In genomic region chr11:17905477-17905876, GRCh38 we compare ENCODE assay signal across 14 cellular contexts.
DNase-seq lines count a peak whose midpoint lies in the region; ATAC-seq, FAIRE-seq and TF ChIP-seq lines count a peak whose summit lies in the region.
"Had no signal": no experiment of that assay in that cellular context is flagged by ENCODE, and none has a peak within 500 bp of the region (broad histone marks: within the 10 kb centered on the region; RNA-seq: fewer than 3 reads in every experiment).

No MANE protein-coding gene starts in this region.

- CTCF ChIA-PET in GM12878 (lab: Yijun Ruan, JAX) = interaction anchor here (0.8 to 1.8 kb wide), 4 partner anchors 11 to 174 kb away, joined by 3 to 12 read pairs (median 3); no protein-coding TSS in a partner anchor

- no peaks in the 10 kb centered on the region for H4K20me1 ChIP-seq in GM12878 (ENCODE audit: control insufficient read depth, insufficient read depth)

- no peak overlapping the region for H2AFZ ChIP-seq in GM12878 (ENCODE audit: control insufficient read depth, low read depth, low read length)

- POLR2A ChIA-PET in GM12878 (lab: Charles Lee) = no interaction called here

- H3K4me3 Mint-ChIP-seq in activated T-cell treated with anti-CD3 and anti-CD28 coated beads, Interleukin-2, amount 50 U/mL, for 72 hours = no peak overlapping the region
- H3K4me3 Mint-ChIP-seq: activated CD4-positive, alpha-beta T cell treated with anti-CD3 and anti-CD28 coated beads, Interleukin-2, amount 10 ng/mL, durations not matched to agents 24 days and 14 days; CD8-positive, alpha-beta memory T cell had no signal

- no peaks in the 10 kb centered on the region for H3K9me3 Mint-ChIP-seq in activated T-cell treated with anti-CD3 and anti-CD28 coated beads, Interleukin-2, amount 50 U/mL, for 72 hours
- H3K9me3 Mint-ChIP-seq: activated CD4-positive, alpha-beta T cell treated with anti-CD3 and anti-CD28 coated beads, Interleukin-2, amount 10 ng/mL, durations not matched to agents 24 days and 14 days; CD8-positive, alpha-beta memory T cell; naive B cell had no signal

- H3K79me2 ChIP-seq in GM12878 (ENCODE audit: control insufficient read depth, insufficient read depth, low read length) = no peaks in the 10 kb centered on the region

- no peak overlapping the region for H3K27ac ChIP-seq in GM12878 (ENCODE audit: control insufficient read depth, insufficient read depth)
- H3K27ac ChIP-seq: upper lobe of left lung had no signal

- H3K36me3 ChIP-seq in GM12878 (ENCODE audit: control insufficient read depth in 2 of 2, insufficient read depth in 2 of 2, low read length in 1 of 2) = no peaks in the 10 kb centered on the region; a peak in 1 of 4 replicates
- H3K36me3 ChIP-seq: upper lobe of left lung had no signal

- no peak for TF ChIP-seq EP300 in GM12878 (IDR thresholded peaks at IDR 0.05; ENCODE audit: borderline replicate concordance in 1 of 2, control insufficient read depth in 1 of 2, low read depth in 2 of 2, low read length in 2 of 2)

- ATAC-seq in GM18907 (IDR thresholded peaks at IDR 0.05; ENCODE audit: unreplicated experiment) (peak; percentile 90), GM21529 (IDR thresholded peaks at IDR 0.05; ENCODE audit: unreplicated experiment) (peak; percentile 90), HG03095 (IDR thresholded peaks at IDR 0.05; ENCODE audit: unreplicated experiment) (peak; percentile 81), GM12878 (peak; percentile 95)
- ATAC-seq in activated T-cell treated with anti-CD3 and anti-CD28 coated beads, Interleukin-2, amount 50 U/mL, for 72 hours (replicated peaks in 1 of 2) = no peak

- H3K36me3 Mint-ChIP-seq in activated T-cell treated with anti-CD3 and anti-CD28 coated beads, Interleukin-2, amount 50 U/mL, for 72 hours (ENCODE audit: insufficient read depth in 2 of 2) = no peaks in the 10 kb centered on the region

- H3K4me1 ChIP-seq in GM12878 (ENCODE audit: control insufficient read depth, insufficient read depth, low read length) = peaks cover 5% of the 10 kb centered on the region; the same call in 1 of the 2 replicates
- H3K4me1 ChIP-seq: upper lobe of left lung had no signal

- TF ChIP-seq POLR2A in GM12878 (IDR thresholded peaks at IDR 0.05; ENCODE audit: low read depth, low read length) = no peak

- TF ChIP-seq RAD21 in GM12878 (IDR thresholded peaks at IDR 0.05; ENCODE audit: insufficient read depth, low read depth, low read length) = no peak

- in situ Hi-C loops in GM12878 (cut with MboI) = no loop called here

- intact Hi-C loops in GM12878 (cut with micrococcal nuclease; ENCODE audit: unreplicated experiment) = no loop called here

- no TSS peak for BruUV-seq in GM12878 (replicated peaks; lab: Mats Ljungman, UMichigan)

- H3K27me3 ChIP-seq in GM12878 (replicated peaks in 1 of 2; ENCODE audit: control insufficient read depth in 2 of 2, insufficient read depth in 2 of 2, low read length in 1 of 2) = no peaks in the 10 kb centered on the region
- H3K27me3 ChIP-seq: upper lobe of left lung had no signal

- no peak overlapping the region for H3K27ac Mint-ChIP-seq in activated T-cell treated with anti-CD3 and anti-CD28 coated beads, Interleukin-2, amount 50 U/mL, for 72 hours
- H3K27ac Mint-ChIP-seq: activated CD4-positive, alpha-beta T cell treated with anti-CD3 and anti-CD28 coated beads, Interleukin-2, amount 10 ng/mL, durations not matched to agents 24 days and 14 days; naive B cell had no signal

- no peak for FAIRE-seq in GM12878 (lab: Jason Lieb, UNC)
- FAIRE-seq: kidney had no signal

- no peak for TF ChIP-seq CTCF in GM12878 (IDR thresholded peaks at IDR 0.05 in 2 of 3, conservative IDR thresholded peaks at IDR 0.05 in 1 of 3; ENCODE audit: control insufficient read depth in 2 of 3, extremely low read depth in 1 of 3, insufficient read depth in 1 of 3, low read depth in 3 of 3, low read length in 3 of 3)

- peak; percentile 13 for DNase-seq in GM12878 (ENCODE audit: low read depth, low spot score)
- DNase-seq in activated T-cell treated with anti-CD3 and anti-CD28 coated beads, Interleukin-2, amount 50 U/mL, for 72 hours = no peak
- no peak for DNase-seq in DMS 273 treated with DMSO at 0.1 percent for 48 hours (lab: John Stamatoyannopoulos, UW)
- DNase-seq in NCI-H1436 (lab: John Stamatoyannopoulos, UW) = no peak
- no peak for DNase-seq in H4 (ENCODE audit: low spot score)
- DNase-seq: activated CD4-positive, alpha-beta T cell treated with anti-CD3 and anti-CD28 coated beads, Interleukin-2, amount 10 ng/mL, durations not matched to agents 24 days and 14 days; CD8-positive, alpha-beta memory T cell; kidney; naive B cell; SW 1271; upper lobe of left lung had no signal

- no peaks in the 10 kb centered on the region for H3K9me3 ChIP-seq in GM12878 (replicated peaks; ENCODE audit: control insufficient read depth, insufficient read depth, low read length)
- H3K9me3 ChIP-seq: upper lobe of left lung had no signal

- SMC1A ChIA-PET in GM12878 (lab: Charles Lee; ENCODE audit: uncharacterized antibody, unreplicated experiment) = interaction anchor here (0.8 to 2.0 kb wide), 4 partner anchors 10 to 175 kb away, joined by 3 to 8 read pairs (median 4); no protein-coding TSS in a partner anchor

- no peaks in the 10 kb centered on the region for H3K4me1 Mint-ChIP-seq in activated T-cell treated with anti-CD3 and anti-CD28 coated beads, Interleukin-2, amount 50 U/mL, for 72 hours (ENCODE audit: low read depth)
- H3K4me1 Mint-ChIP-seq: activated CD4-positive, alpha-beta T cell treated with anti-CD3 and anti-CD28 coated beads, Interleukin-2, amount 10 ng/mL, durations not matched to agents 24 days and 14 days had no signal

- H3K4me2 ChIP-seq in GM12878 (ENCODE audit: control insufficient read depth, insufficient read depth) = no peak overlapping the region

- no peaks in the 10 kb centered on the region for H3K27me3 Mint-ChIP-seq in activated T-cell treated with anti-CD3 and anti-CD28 coated beads, Interleukin-2, amount 50 U/mL, for 72 hours (ENCODE audit: low read depth)
- H3K27me3 Mint-ChIP-seq: activated CD4-positive, alpha-beta T cell treated with anti-CD3 and anti-CD28 coated beads, Interleukin-2, amount 10 ng/mL, durations not matched to agents 24 days and 14 days; CD8-positive, alpha-beta memory T cell; naive B cell had no signal

- H3K9ac ChIP-seq in GM12878 (ENCODE audit: control insufficient read depth, insufficient read depth, low read length) = no peak overlapping the region

- RAD21 ChIA-PET in GM12878 (lab: Charles Lee; ENCODE audit: unreplicated experiment) = interaction anchor here (0.6 to 1.0 kb wide), 2 partner anchors 15 to 175 kb away, joined by 3 read pairs; no protein-coding TSS in a partner anchor

- H3K4me3 ChIP-seq in GM12878 = no peak overlapping the region
- H3K4me3 ChIP-seq: upper lobe of left lung had no signal

TF ChIP-seq in GM12878, 131 proteins besides CTCF, POLR2A, EP300 and RAD21 (continues in another document):
- TF ChIP-seq HDAC6 (IDR thresholded peaks at IDR 0.05; ENCODE audit: unreplicated experiment) (no peak), SKIL (IDR thresholded peaks at IDR 0.05; ENCODE audit: low read depth, poor library complexity, severe bottlenecking) (no peak), SMARCA5 (IDR thresholded peaks at IDR 0.05) (no peak), PBX3 (IDR thresholded peaks at IDR 0.05; ENCODE audit: insufficient replicate concordance, low read depth, low read length) (no peak), NKRF (conservative IDR thresholded peaks at IDR 0.05) (no peak), RAD51 (IDR thresholded peaks at IDR 0.05) (peak; percentile 54; the same call in 1 of the 2 replicates), RFX5 (IDR thresholded peaks at IDR 0.05; ENCODE audit: low read depth, low read length) (no peak), BHLHE40 (IDR thresholded peaks at IDR 0.05; ENCODE audit: borderline replicate concordance in 1 of 2, low read depth in 2 of 2, low read length in 1 of 2) (peak; percentile 57 to 59; a peak in 2 of 4 replicates), NR2F1 (conservative IDR thresholded peaks at IDR 0.05) (peak; percentile 84), NR2C1 (IDR thresholded peaks at IDR 0.05) (peak; percentile 50; the same call in 1 of the 2 replicates)

Comparison
In these comparisons a context has a peak if more than half of its experiments do, and no peak if none do; other contexts are left out.
1. ATAC-seq: peak in GM18907 (single experiment), GM21529 (single experiment), HG03095 (single experiment) and GM12878 (single experiment); none in activated T-cell treated with anti-CD3 and anti-CD28 coated beads, Interleukin-2, amount 50 U/mL, for 72 hours (0 of 2).